28 cellular contexts compared by ENCODE assay signal in genomic region chr2:187819624-187820023, GRCh38.
"Had no signal": no experiment of that assay in that cellular context is flagged by ENCODE, and none has a peak within 500 bp of the region (broad histone marks: within the 10 kb centered on the region; RNA-seq: fewer than 3 reads in every experiment).

No MANE protein-coding gene starts in this region.

- H3K27me3 ChIP-seq: dorsolateral prefrontal cortex, gastrocnemius medialis, neural progenitor cell, stomach, tibial artery, upper lobe of right lung, uterus had no signal

- H3K27me3 Mint-ChIP-seq: memory B cell, naive B cell, progenitor cell of endocrine pancreas had no signal

- H3K9ac ChIP-seq: neural progenitor cell, parathyroid adenoma had no signal

- H3K4me1 Mint-ChIP-seq: memory B cell, mesothelial cell of epicardium, naive B cell, nephron, neural progenitor cell had no signal

- ATAC-seq: esophagus mucosa, gastrocnemius medialis, left lobe of liver, mucosa of descending colon, sciatic nerve, upper lobe of right lung had no signal

- H3K36me3 ChIP-seq: gastrocnemius medialis, neural progenitor cell, stomach, tibial artery, upper lobe of right lung, uterus had no signal

- H3K27ac Mint-ChIP-seq: memory B cell, mesothelial cell of epicardium, naive B cell, nephron, neural progenitor cell had no signal

- H2AFZ ChIP-seq: neural progenitor cell, parathyroid adenoma had no signal

- H3K4me2 ChIP-seq: neural progenitor cell, smooth muscle cell had no signal

- H3K4me3 ChIP-seq: dorsolateral prefrontal cortex, gastrocnemius medialis, lung, mucosa of descending colon, neural progenitor cell, smooth muscle cell, stomach, tibial artery, upper lobe of right lung, uterus had no signal

- H3K9me3 ChIP-seq: gastrocnemius medialis, mucosa of descending colon, tibial artery, upper lobe of right lung, uterus had no signal

- H3K4me1 ChIP-seq: gastrocnemius medialis, neural progenitor cell, parathyroid adenoma, stomach, upper lobe of right lung, uterus had no signal

- DNase-seq: dorsolateral prefrontal cortex; effector CD4-positive, alpha-beta T cell; foreskin fibroblast; gastrocnemius medialis; head of caudate nucleus; mucosa of descending colon; naive B cell; stimulated activated CD4-positive, alpha-beta T cell treated with anti-CD3 and anti-CD28 coated beads, Interleukin-12 subunit alpha, Interleukin-12 subunit beta, amount 100 ng/mL, for 4 hours; stimulated activated CD4-positive, alpha-beta T cell treated with anti-CD3 and anti-CD28 coated beads, Interleukin-1b, Interleukin-23, amount 100 ng/mL, for 48 hours; stimulated activated CD4-positive, alpha-beta T cell treated with anti-CD3 and anti-CD28 coated beads, Interleukin-4, amount 100 ng/mL, for 1 hour; stimulated activated CD8-positive, alpha-beta memory T cell treated with anti-CD3 and anti-CD28 coated beads, Interleukin-4, amount 100 ng/mL, for 48 hours; stimulated activated naive CD4-positive, alpha-beta T cell; stomach; tibial artery; upper lobe of right lung; uterus had no signal

- H3K27ac ChIP-seq: dorsolateral prefrontal cortex, epithelial cell of prostate, gastrocnemius medialis, neural progenitor cell, parathyroid adenoma, stomach, tibial artery, upper lobe of right lung, uterus had no signal

- H3K36me3 Mint-ChIP-seq: memory B cell, mesothelial cell of epicardium, naive B cell, neural progenitor cell had no signal

- H3K4me3 Mint-ChIP-seq: memory B cell, mesothelial cell of epicardium, nephron, neural progenitor cell had no signal

- H3K79me2 ChIP-seq: parathyroid adenoma had no signal

- H3K9me3 Mint-ChIP-seq: nephron, neural progenitor cell had no signal
